Comparison of ENCODE assay signal across 17 cellular contexts in the genomic region with DNA sequence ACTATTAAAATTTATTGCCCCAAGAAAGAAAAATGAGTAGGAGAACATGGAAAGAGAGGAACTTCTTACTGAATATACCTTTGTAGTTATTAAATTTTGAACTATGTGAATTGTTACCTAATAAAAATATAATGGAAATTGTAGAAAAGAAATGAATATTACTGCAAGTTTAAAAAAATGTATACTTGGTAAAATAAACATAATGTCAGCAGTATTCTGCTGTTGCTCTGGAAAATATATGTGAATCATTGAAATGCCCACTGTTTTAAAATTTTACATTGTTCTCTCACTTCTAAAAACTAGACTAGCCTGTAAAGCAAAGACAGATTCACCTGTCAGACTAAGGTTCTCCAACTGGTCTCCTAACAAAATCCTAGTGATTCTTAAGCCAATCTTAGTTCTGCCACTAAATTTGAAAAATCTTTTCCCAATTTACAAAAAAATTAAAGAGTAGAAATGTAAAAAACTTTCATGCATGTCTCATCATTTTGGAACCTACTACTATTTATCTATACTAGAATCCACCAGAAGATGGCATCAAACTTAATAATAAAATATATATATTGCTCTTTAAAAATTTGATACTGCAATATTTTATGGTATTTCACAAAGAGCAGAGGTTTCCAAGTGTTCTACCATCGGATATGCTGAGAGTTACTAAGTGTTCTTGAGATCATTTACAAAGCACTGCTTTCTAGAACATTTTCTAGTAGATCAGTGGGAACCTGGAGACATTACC. TPM values are rescaled to one million over a fixed set of nuclear protein-coding genes. Genes with fewer than 3 reads are reported as not detected.
A peak's percentile ranks its signal among the peaks of the same experiment; 100 is the strongest.
DNase-seq lines count a peak whose midpoint lies in the region; ATAC-seq, FAIRE-seq and TF ChIP-seq lines count a peak whose summit lies in the region.
"Had no signal": no experiment of that assay in that cellular context is flagged by ENCODE, and none has a peak within 500 bp of the region (broad histone marks: within the 10 kb centered on the region; RNA-seq: fewer than 3 reads in every experiment).

No MANE protein-coding gene starts in this region.

- no peak for TF ChIP-seq POLR2A in GM12878 (IDR thresholded peaks at IDR 0.05; ENCODE audit: low read depth, low read length)

- POLR2A ChIA-PET in GM12878 (lab: Charles Lee): no interaction called here

- SMC1A ChIA-PET in GM12878 (lab: Charles Lee; ENCODE audit: uncharacterized antibody, unreplicated experiment): no interaction called here

- no peaks in the 10 kb centered on the region for H3K36me3 Mint-ChIP-seq in CD14-positive monocyte
- H3K36me3 Mint-ChIP-seq: activated CD4-positive, alpha-beta memory T cell treated with anti-CD3 and anti-CD28 coated beads for 36 hours had no signal

- no peaks in the 10 kb centered on the region for H3K27me3 ChIP-seq in GM12878 (replicated peaks in 1 of 2; ENCODE audit: control insufficient read depth in 2 of 2, insufficient read depth in 2 of 2, low read length in 1 of 2)
- H3K27me3 ChIP-seq in psoas muscle (ENCODE audit: insufficient read depth in 3 of 3, low read length in 2 of 3): no peaks in the 10 kb centered on the region
- H3K27me3 ChIP-seq in Karpas-422 (ENCODE audit: low read length): no peaks in the 10 kb centered on the region

- H3K9me2 ChIP-seq in Karpas-422 (replicated peaks; ENCODE audit: insufficient read depth, low read length): no peaks in the 10 kb centered on the region

- H2AFZ ChIP-seq in GM12878 (ENCODE audit: control insufficient read depth, low read depth, low read length) (no peak overlapping the region), Karpas-422 (ENCODE audit: low read length) (no peak overlapping the region)

- no peaks in the 10 kb centered on the region for H3K4me1 ChIP-seq in GM12878 (ENCODE audit: control insufficient read depth, insufficient read depth, low read length)
- H3K4me1 ChIP-seq in psoas muscle: no peaks in the 10 kb centered on the region
- peaks cover under 1% of the 10 kb centered on the region; the same call in 1 of the 2 replicates for H3K4me1 ChIP-seq in Karpas-422 (ENCODE audit: low read length)

- BruUV-seq in GM12878 (replicated peaks; lab: Mats Ljungman, UMichigan): no TSS peak

- WGBS in GM12878 (ENCODE audit: insufficient coverage, insufficient replicate concordance, low lambda C conversion rate, missing lambda C conversion rate): 0% methylated on average over 1 of the region's 1 CpG
- WGBS in psoas muscle, 3 donors: 13 to 29% (median 19%) methylated on average over 1 of the region's 1 CpG

- no peak overlapping the region for H3K4me2 ChIP-seq in GM12878 (ENCODE audit: control insufficient read depth, insufficient read depth)
- H3K4me2 ChIP-seq in Karpas-422 (ENCODE audit: low read depth, low read length, poor library complexity, severe bottlenecking): no peak overlapping the region

- H3K79me2 ChIP-seq in GM12878 (ENCODE audit: control insufficient read depth, insufficient read depth, low read length): no peaks in the 10 kb centered on the region
- no peaks in the 10 kb centered on the region for H3K79me2 ChIP-seq in Karpas-422 (ENCODE audit: low read length)

- CTCF ChIA-PET in GM12878 (lab: Yijun Ruan, JAX): interaction anchor here (0.6 kb wide), 1 partner anchor 8 kb away, joined by 4 read pairs; no protein-coding TSS in a partner anchor

- RAD21 ChIA-PET in GM12878 (lab: Charles Lee; ENCODE audit: unreplicated experiment): interaction anchor here (0.7 kb wide), 1 partner anchor 259 kb away, joined by 5 read pairs; no protein-coding TSS in a partner anchor

- H4K20me1 ChIP-seq in GM12878 (ENCODE audit: control insufficient read depth, insufficient read depth) (no peaks in the 10 kb centered on the region), Karpas-422 (ENCODE audit: insufficient read depth, low read depth, low read length) (no peaks in the 10 kb centered on the region)

- no peak for TF ChIP-seq EP300 in GM12878 (IDR thresholded peaks at IDR 0.05; ENCODE audit: borderline replicate concordance in 1 of 2, control insufficient read depth in 1 of 2, low read depth in 2 of 2, low read length in 2 of 2)

- H3K27ac ChIP-seq in GM12878 (ENCODE audit: control insufficient read depth, insufficient read depth) (no peak overlapping the region), psoas muscle (no peak overlapping the region), Karpas-422 (ENCODE audit: low read length) (no peak overlapping the region)
- H3K27ac ChIP-seq: epithelial cell of prostate had no signal

- intact Hi-C loops in GM12878 (cut with micrococcal nuclease; ENCODE audit: unreplicated experiment): loop anchor here (5.0 kb wide), 1 partner anchor 512 kb away; no protein-coding TSS in a partner anchor
- intact Hi-C loops in psoas muscle (cut with DNase I): no loop called here
- intact Hi-C loops in CD14-positive monocyte (cut with micrococcal nuclease): no loop called here

- no peak for TF ChIP-seq RAD21 in GM12878 (IDR thresholded peaks at IDR 0.05; ENCODE audit: insufficient read depth, low read depth, low read length)

- H3K9me3 Mint-ChIP-seq in CD14-positive monocyte: peaks cover 0 to under 1% (median 0%) of the 10 kb centered on the region in 7 donors
- H3K9me3 Mint-ChIP-seq: activated CD4-positive, alpha-beta memory T cell treated with anti-CD3 and anti-CD28 coated beads for 36 hours; activated T-cell treated with anti-CD3 and anti-CD28 coated beads, Interleukin-2, amount 50 U/mL, for 72 hours had no signal

- H3K4me1 Mint-ChIP-seq in CD14-positive monocyte: peaks cover 12% of the 10 kb centered on the region

- no peaks in the 10 kb centered on the region for H3K36me3 ChIP-seq in GM12878 (ENCODE audit: control insufficient read depth in 2 of 2, insufficient read depth in 2 of 2, low read length in 1 of 2)
- H3K36me3 ChIP-seq in psoas muscle (ENCODE audit: insufficient read depth in 1 of 2, low read depth in 1 of 2): no peaks in the 10 kb centered on the region
- no peaks in the 10 kb centered on the region for H3K36me3 ChIP-seq in Karpas-422 (ENCODE audit: insufficient read depth, low read length)

- in situ Hi-C loops in GM12878 (cut with MboI): loop anchor here (10.0 kb wide), 1 partner anchor 519 kb away; no protein-coding TSS in a partner anchor

- no peak for FAIRE-seq in GM12878 (lab: Jason Lieb, UNC)

- H3K9me3 ChIP-seq in GM12878 (replicated peaks; ENCODE audit: control insufficient read depth, insufficient read depth, low read length) (no peaks in the 10 kb centered on the region), psoas muscle (no peaks in the 10 kb centered on the region), Karpas-422 (ENCODE audit: low read length) (no peaks in the 10 kb centered on the region)

- no peak overlapping the region for H3K4me3 Mint-ChIP-seq in CD14-positive monocyte
- H3K4me3 Mint-ChIP-seq: activated CD4-positive, alpha-beta memory T cell treated with anti-CD3 and anti-CD28 coated beads for 36 hours; activated T-cell treated with anti-CD3 and anti-CD28 coated beads, Interleukin-2, amount 50 U/mL, for 72 hours had no signal

- H3K9ac ChIP-seq in GM12878 (ENCODE audit: control insufficient read depth, insufficient read depth, low read length) (no peak overlapping the region), Karpas-422 (ENCODE audit: low read length) (no peak overlapping the region)

- DNase-seq in DMS53 (lab: John Stamatoyannopoulos, UW) (peak; percentile 20), DMS53 treated with DMSO at 0.1 percent for 48 hours (lab: John Stamatoyannopoulos, UW; ENCODE audit: unreplicated experiment) (no peak), GM12878 (ENCODE audit: low read depth, low spot score) (no peak), psoas muscle (no peak), NCI-H1048 (lab: John Stamatoyannopoulos, UW) (no peak), CD14-positive monocyte (ENCODE audit: low spot score) (no peak), Karpas-422 (no peak)
- DNase-seq: 8988T; activated CD4-positive, alpha-beta memory T cell treated with anti-CD3 and anti-CD28 coated beads for 36 hours; activated T-cell treated with anti-CD3 and anti-CD28 coated beads, Interleukin-2, amount 50 U/mL, for 72 hours; Calu3; H7; NCI-H1105 had no signal

- H3K27me3 Mint-ChIP-seq in CD14-positive monocyte (ENCODE audit: low read depth in 3 of 3): peaks cover 2 to 4% (median 2%) of the 10 kb centered on the region in 3 donors
- H3K27me3 Mint-ChIP-seq: activated CD4-positive, alpha-beta memory T cell treated with anti-CD3 and anti-CD28 coated beads for 36 hours had no signal

- no peak overlapping the region for H3K27ac Mint-ChIP-seq in CD14-positive monocyte
- H3K27ac Mint-ChIP-seq: activated CD4-positive, alpha-beta memory T cell treated with anti-CD3 and anti-CD28 coated beads for 36 hours; activated T-cell treated with anti-CD3 and anti-CD28 coated beads, Interleukin-2, amount 50 U/mL, for 72 hours had no signal

- no peak overlapping the region for H3K4me3 ChIP-seq in GM12878
- no peak overlapping the region for H3K4me3 ChIP-seq in psoas muscle
- H3K4me3 ChIP-seq in Karpas-422 (ENCODE audit: low read length): no peak overlapping the region

- TF ChIP-seq CTCF in LNCAP (IDR thresholded peaks at IDR 0.05): peak; percentile 33; the same call in 1 of the 2 replicates
- 0 out of 6 replicates have a peak, but pooled peaks of 2 of the 3 experiments have one; percentile 5 to 9 for TF ChIP-seq CTCF in GM12878 (IDR thresholded peaks at IDR 0.05 in 2 of 3, conservative IDR thresholded peaks at IDR 0.05 in 1 of 3; ENCODE audit: control insufficient read depth in 2 of 3, extremely low read depth in 1 of 3, insufficient read depth in 1 of 3, low read depth in 3 of 3, low read length in 3 of 3)
- peak; percentile 9 for TF ChIP-seq CTCF in psoas muscle (IDR thresholded peaks at IDR 0.05)
- TF ChIP-seq CTCF in CD14-positive monocyte (IDR thresholded peaks at IDR 0.05): no peak

- ATAC-seq in GM12878 (no peak), psoas muscle (no peak)
- ATAC-seq: activated T-cell treated with anti-CD3 and anti-CD28 coated beads, Interleukin-2, amount 50 U/mL, for 72 hours had no signal

RNA-seq across cellular contexts. Expression of a gene that starts 22.3 kb away (rescaled TPM):
- 25.4 and 36.4 TPM in 2 replicates for total RNA-seq in GM12878 (2013; cell fraction: nucleolus; rRNA removed)
- total RNA-seq in GM12878 (2014; rRNA removed) (17.7 and 25.4 TPM in 2 replicates), GM12878 (2014; rRNA removed; fragmentation: Illumina TruSeq; extraction: Trizol) (26.1 and 29.7 TPM in 2 replicates), GM12878 (2021) (21.0 and 23.8 TPM in 2 replicates), psoas muscle (10 to 100 TPM in 3 of 4 donors, 1 to 10 TPM in 1; 9.7 to 19.5 (median 15.8) TPM)
- polyA plus RNA-seq in GM12878 (2011; ENCODE audit: low read depth): 5.9 TPM
- polyA plus RNA-seq in GM12878 (2011; rRNA removed) (15.0 and 16.8 TPM in 2 replicates), GM12878 (2014; fragmentation: Illumina TruSeq; extraction: Trizol) (28.9 and 36.1 TPM in 2 replicates), GM12878 (2014; fragmentation: Nextera tagmentation; extraction: Ambion mirVana) (10 to 100 TPM; 34.9 to 39.0 TPM), GM12878 (2014; rRNA removed) (17.6 and 20.6 TPM in 2 replicates), GM12878 (2016; fragmentation: Nextera tagmentation; extraction: Ambion mirVana) (10 to 100 TPM; 43.4 to 43.7 TPM), psoas muscle (10 to 100 TPM in 2 of 3 donors, 1 to 10 TPM in 1; 7.0 to 13.9 (median 11.6) TPM), CD14-positive monocyte (1 to 10 TPM in 1 of 2 donors, under 1 TPM in 1; 0.53 to 1.0 TPM)
- 10.4 and 10.6 TPM in 2 replicates for polyA plus RNA-seq in GM12878 (2011; cell fraction: cytosol; rRNA removed)
- polyA plus RNA-seq in GM12878 (2011; cell fraction: nucleus; rRNA removed): 14.0 and 15.0 TPM in 2 replicates
- polyA plus RNA-seq in GM12878 (2012): 6.7 and 8.7 TPM in 2 replicates
- 12.0 and 14.9 TPM in 2 replicates for polyA minus RNA-seq in GM12878 (2011; rRNA and poly(A)+ RNA removed)
- polyA minus RNA-seq in GM12878 (2011; cell fraction: cytosol; rRNA and poly(A)+ RNA removed): 2.0 and 5.5 TPM in 2 replicates
- 6.6 and 10.6 TPM in 2 replicates for polyA minus RNA-seq in GM12878 (2011; cell fraction: nucleus; rRNA and poly(A)+ RNA removed)
- 23.4 and 40.9 TPM in 2 replicates for total RNA-seq in Karpas-422 (2014; rRNA removed; shearing (Covaris generic); ENCODE audit: low replicate concordance)

RNA-seq across cellular contexts. Expression of a gene that starts 32.9 kb away (rescaled TPM):
- not detected in 2 replicates for total RNA-seq in GM12878 (2013; cell fraction: nucleolus; rRNA removed)
- total RNA-seq in GM12878 (2014; rRNA removed) (not detected in 2 replicates), GM12878 (2014; rRNA removed; fragmentation: Illumina TruSeq; extraction: Trizol) (not detected in 2 replicates), GM12878 (2021) (0.13 TPM in 1 of 2 replicates, not detected in the other), psoas muscle (under 1 TPM in 2 of 4 donors, not detected in 2; 0.17 to 0.34 TPM)
- polyA plus RNA-seq in GM12878 (2011; ENCODE audit: low read depth): not detected
- polyA plus RNA-seq in GM12878 (2011; rRNA removed) (0.03 and 0.04 TPM in 2 replicates), GM12878 (2014; fragmentation: Illumina TruSeq; extraction: Trizol) (0.03 and 0.19 TPM in 2 replicates), GM12878 (2014; fragmentation: Nextera tagmentation; extraction: Ambion mirVana) (under 1 TPM; 0.04 to 0.14 TPM), GM12878 (2014; rRNA removed) (0.06 TPM in 2 replicates), GM12878 (2016; fragmentation: Nextera tagmentation; extraction: Ambion mirVana) (under 1 TPM in 1 of 2 experiments, not detected in 1; 0.06 TPM), psoas muscle (under 1 TPM; 0.06 to 0.25 (median 0.06) TPM), CD14-positive monocyte (not detected)
- not detected in 2 replicates for polyA plus RNA-seq in GM12878 (2011; cell fraction: cytosol; rRNA removed)
- not detected in 2 replicates for polyA plus RNA-seq in GM12878 (2011; cell fraction: nucleus; rRNA removed)
- polyA plus RNA-seq in GM12878 (2012): not detected in 2 replicates
- 0.22 TPM in 1 of 2 replicates, not detected in the other for polyA minus RNA-seq in GM12878 (2011; rRNA and poly(A)+ RNA removed)
- not detected in 2 replicates for polyA minus RNA-seq in GM12878 (2011; cell fraction: cytosol; rRNA and poly(A)+ RNA removed)
- not detected in 2 replicates for polyA minus RNA-seq in GM12878 (2011; cell fraction: nucleus; rRNA and poly(A)+ RNA removed)
- 0.45 TPM in 1 of 2 replicates, not detected in the other for total RNA-seq in Karpas-422 (2014; rRNA removed; shearing (Covaris generic); ENCODE audit: low replicate concordance)
- total RNA-seq: activated CD4-positive, alpha-beta memory T cell treated with anti-CD3 and anti-CD28 coated beads for 36 hours; activated T-cell treated with anti-CD3 and anti-CD28 coated beads, Interleukin-2, amount 50 U/mL, for 72 hours; Calu3; H7; kidney epithelial cell; mucosa of gallbladder had no signal
